Comparison of ENCODE assay signal across 18 cellular contexts in genomic region chr16:84449156-84450140, GRCh38. TPM values are rescaled to one million over a fixed set of nuclear protein-coding genes. Genes with fewer than 3 reads are reported as not detected.
DNase-seq lines count a peak whose midpoint lies in the region; ATAC-seq and TF ChIP-seq lines count a peak whose summit lies in the region.
"Had no signal": no experiment of that assay in that cellular context is flagged by ENCODE, and none has a peak within 500 bp of the region (broad histone marks: within the 10 kb centered on the region; RNA-seq: fewer than 3 reads in every experiment).

No MANE protein-coding gene starts in this region.

- peaks cover 47% of the 10 kb centered on the region for H3K4me1 Mint-ChIP-seq in nephron progenitor cell

- no peaks in the 10 kb centered on the region for H3K27me3 ChIP-seq in RWPE2 (ENCODE audit: insufficient read depth, poor library complexity, severe bottlenecking)
- H3K27me3 ChIP-seq: neutrophil had no signal

- no peaks in the 10 kb centered on the region for H4K20me1 ChIP-seq in OCI-LY7 (ENCODE audit: insufficient read depth, low read length)

- peaks cover 9% of the 10 kb centered on the region for H3K27me3 Mint-ChIP-seq in nephron progenitor cell (ENCODE audit: low read depth, poor library complexity)

- intact Hi-C loops in OCI-LY7 (cut with micrococcal nuclease; ENCODE audit: unreplicated experiment): no loop called here

- peak overlapping the region; percentile 36 for H3K27ac Mint-ChIP-seq in nephron progenitor cell
- H3K27ac Mint-ChIP-seq: CD4-positive, alpha-beta T cell had no signal

- POLR2A ChIA-PET in OCI-LY7 (lab: Charles Lee): no interaction called here

- BruUV-seq in OCI-LY7 (replicated peaks; lab: Mats Ljungman, UMichigan): no TSS peak

- DNase-seq in DMS53 (lab: John Stamatoyannopoulos, UW): peak; percentile 99
- peak; percentile 83 for DNase-seq in LNCaP clone FGC (ENCODE audit: low read depth)
- peak; percentile 54 for DNase-seq in RWPE2 (ENCODE audit: low spot score)
- DNase-seq in nephron progenitor cell: no peak
- no peak for DNase-seq in HK-2 (ENCODE audit: unreplicated experiment)
- no peak for DNase-seq in OCI-LY7 (ENCODE audit: low spot score)
- no peak for DNase-seq in AG20443 (ENCODE audit: low spot score)
- DNase-seq in NCI-H1930 (lab: John Stamatoyannopoulos, UW): no peak
- DNase-seq: activated T-cell treated with anti-CD3 and anti-CD28 coated beads, Interleukin-2, amount 50 U/mL, for 1 hour; amniotic stem cell; cortex of kidney; GF-D8; hypothalamus; NCI-H1694; PC-9 had no signal

- no peaks in the 10 kb centered on the region for H3K36me3 Mint-ChIP-seq in nephron progenitor cell (ENCODE audit: low read depth)

- H3K79me2 ChIP-seq in OCI-LY7 (ENCODE audit: insufficient read depth, low read depth, low read length): no peaks in the 10 kb centered on the region

- no peak overlapping the region for H3K4me2 ChIP-seq in OCI-LY7 (ENCODE audit: low read length)
- H3K4me2 ChIP-seq: PC-9 had no signal

- peaks cover 4% of the 10 kb centered on the region for H3K9me3 Mint-ChIP-seq in nephron progenitor cell
- H3K9me3 Mint-ChIP-seq: CD4-positive, alpha-beta T cell had no signal

- ATAC-seq in RWPE2 (ENCODE audit: low read depth): 0 out of 3 replicates have a peak, but pooled peaks have one; percentile 10

- peaks cover 37% of the 10 kb centered on the region for H3K36me3 ChIP-seq in RWPE2 (ENCODE audit: low read depth)
- no peaks in the 10 kb centered on the region for H3K36me3 ChIP-seq in OCI-LY7 (ENCODE audit: insufficient read depth, low read length)

- H3K4me1 ChIP-seq in RWPE2 (ENCODE audit: insufficient read depth, poor library complexity, severe bottlenecking) (no peaks in the 10 kb centered on the region), OCI-LY7 (ENCODE audit: insufficient read depth, low read length, poor library complexity, severe bottlenecking) (no peaks in the 10 kb centered on the region)

- no peak overlapping the region for H3K4me3 ChIP-seq in LNCaP clone FGC (ENCODE audit: low read depth, low read length)
- H3K4me3 ChIP-seq in RWPE2 (ENCODE audit: severe bottlenecking): no peak overlapping the region
- no peak overlapping the region for H3K4me3 ChIP-seq in OCI-LY7 (ENCODE audit: low read depth, low read length, poor library complexity, severe bottlenecking)
- H3K4me3 ChIP-seq: PC-9, skin epidermis had no signal

- H2AFZ ChIP-seq in OCI-LY7 (ENCODE audit: low read length): no peak overlapping the region
- H2AFZ ChIP-seq: PC-9 had no signal

- CTCF ChIA-PET in OCI-LY7 (lab: Charles Lee; ENCODE audit: unreplicated experiment): no interaction called here

- H3K27ac ChIP-seq in RWPE2 (ENCODE audit: poor library complexity, severe bottlenecking): no peak overlapping the region
- no peak overlapping the region for H3K27ac ChIP-seq in OCI-LY7 (ENCODE audit: low read depth, low read length, poor library complexity, severe bottlenecking)
- H3K27ac ChIP-seq: neutrophil, PC-9, skin epidermis had no signal

- TF ChIP-seq CTCF in LNCaP clone FGC (IDR thresholded peaks at IDR 0.05; ENCODE audit: control insufficient read depth, extremely low read depth, insufficient read depth) (no peak), RWPE2 (IDR thresholded peaks at IDR 0.05; ENCODE audit: poor library complexity, severe bottlenecking) (no peak), nephron progenitor cell (IDR thresholded peaks at IDR 0.05) (no peak), OCI-LY7 (conservative IDR thresholded peaks at IDR 0.05; ENCODE audit: low read length) (no peak)

- H3K9me3 ChIP-seq in RWPE2 (ENCODE audit: severe bottlenecking): no peaks in the 10 kb centered on the region
- H3K9me3 ChIP-seq in OCI-LY7 (ENCODE audit: low read length): no peaks in the 10 kb centered on the region
- H3K9me3 ChIP-seq: neutrophil had no signal

- H3K4me3 Mint-ChIP-seq in nephron progenitor cell: no peak overlapping the region
- H3K4me3 Mint-ChIP-seq: CD4-positive, alpha-beta T cell had no signal

- H3K9me2 ChIP-seq in OCI-LY7 (ENCODE audit: insufficient read depth, low read length): no peaks in the 10 kb centered on the region

RNA-seq across cellular contexts. Expression of gene MEAK7, which starts 55.0 kb away (rescaled TPM):
- total RNA-seq in OCI-LY7 (2014; rRNA removed; shearing (Covaris generic)): 9.6 and 12.0 TPM in 2 replicates
- total RNA-seq in OCI-LY7 (2022): 20.5 and 23.3 TPM in 2 replicates

Comparison
In these comparisons a context has a peak if more than half of its experiments do, and no peak if none do; other contexts are left out.
1. DNase-seq: peak in DMS53 (single experiment), LNCaP clone FGC (single experiment) and RWPE2 (single experiment); none in nephron progenitor cell (single experiment), HK-2 (single experiment), OCI-LY7 (single experiment), AG20443 (single experiment) and NCI-H1930 (0 of 2).